Comparison of ENCODE assay signal across 3 cellular contexts in genomic region chr12:2070440-2071045, GRCh38.
TF ChIP-seq lines count a peak whose summit lies in the region.

No MANE protein-coding gene starts in this region.

TF ChIP-seq in HepG2, 621 proteins besides CTCF, POLR2A, EP300 and RAD21:
- TF ChIP-seq ZNF317 (CRISPR knock-in tag; IDR thresholded peaks at IDR 0.05) (peak; percentile 97), ZNF331 (CRISPR knock-in tag; IDR thresholded peaks at IDR 0.05) (no peak)
TF ChIP-seq in HepG2: peak in this region for 1.

TF ChIP-seq in HEK293, 187 proteins besides CTCF, POLR2A, EP300 and RAD21:
- peak; percentile 63; the same call in 1 of the 2 replicates for TF ChIP-seq ZNF366 (tag by site-specific recombination; conservative IDR thresholded peaks at IDR 0.05)
- TF ChIP-seq TRIM28 (IDR thresholded peaks at IDR 0.05; ENCODE audit: borderline replicate concordance, low read length), result peak; percentile 84
- TF ChIP-seq PRDM4 (tag by site-specific recombination; IDR thresholded peaks at IDR 0.05), result no peak
- no peak for TF ChIP-seq ZNF677 (tag by site-specific recombination; IDR thresholded peaks at IDR 0.05)
- no peak for TF ChIP-seq KLF7 (tag by site-specific recombination; IDR thresholded peaks at IDR 0.05; ENCODE audit: borderline replicate concordance)
- TF ChIP-seq ZNF580 (tag by site-specific recombination; IDR thresholded peaks at IDR 0.05), result no peak
- TF ChIP-seq GLI4 (tag by site-specific recombination; IDR thresholded peaks at IDR 0.05), result no peak
- no peak for TF ChIP-seq SP3 (tag by site-specific recombination; IDR thresholded peaks at IDR 0.05)
- TF ChIP-seq ZNF433 (tag by site-specific recombination; IDR thresholded peaks at IDR 0.05; ENCODE audit: low read depth), result no peak
- 0 out of 2 replicates have a peak, but pooled peaks have one; percentile 72 for TF ChIP-seq ZNF626 (tag by site-specific recombination; IDR thresholded peaks at IDR 0.05)
- peak; percentile 44 for TF ChIP-seq ZNF510 (tag by site-specific recombination; IDR thresholded peaks at IDR 0.05; ENCODE audit: insufficient replicate concordance)
- no peak for TF ChIP-seq ZNF362 (tag by site-specific recombination; IDR thresholded peaks at IDR 0.05)
- TF ChIP-seq SETDB1 (IDR thresholded peaks at IDR 0.05; ENCODE audit: insufficient read length, low read length), result peak; percentile 79

TF ChIP-seq in K562, 482 proteins besides CTCF, POLR2A, EP300 and RAD21:
- TF ChIP-seq CBX3 (IDR thresholded peaks at IDR 0.05; ENCODE audit: borderline replicate concordance in 1 of 2, low read length in 2 of 2), result peak in 1 of 2 experiments; percentile 63; a peak in 1 of 3 replicates
- TF ChIP-seq ZNF512 (tag; IDR thresholded peaks at IDR 0.05), result peak; percentile 71
- TF ChIP-seq FOXM1 (IDR thresholded peaks at IDR 0.05; ENCODE audit: low read depth), result no peak
- no peak for TF ChIP-seq FOXM1 (CRISPR knock-in tag; IDR thresholded peaks at IDR 0.05; ENCODE audit: low read depth)
- no peak for TF ChIP-seq NFRKB (IDR thresholded peaks at IDR 0.05; ENCODE audit: low read depth)
- 0 out of 2 replicates have a peak, but pooled peaks have one; percentile 23 for TF ChIP-seq CBX5 (IDR thresholded peaks at IDR 0.05; ENCODE audit: borderline replicate concordance, low read depth)
- peak; percentile 77; the same call in 1 of the 2 replicates for TF ChIP-seq TRIM28 (IDR thresholded peaks at IDR 0.05)
- TF ChIP-seq U2AF1 (optimal IDR thresholded peaks at IDR 0.05; ENCODE audit: low read depth, low read length), result peak; percentile 44
- no peak for TF ChIP-seq HNRNPUL1 (IDR thresholded peaks at IDR 0.05; ENCODE audit: low read length)
